ENCODE assay signal across 28 cellular contexts in the genomic region with DNA sequence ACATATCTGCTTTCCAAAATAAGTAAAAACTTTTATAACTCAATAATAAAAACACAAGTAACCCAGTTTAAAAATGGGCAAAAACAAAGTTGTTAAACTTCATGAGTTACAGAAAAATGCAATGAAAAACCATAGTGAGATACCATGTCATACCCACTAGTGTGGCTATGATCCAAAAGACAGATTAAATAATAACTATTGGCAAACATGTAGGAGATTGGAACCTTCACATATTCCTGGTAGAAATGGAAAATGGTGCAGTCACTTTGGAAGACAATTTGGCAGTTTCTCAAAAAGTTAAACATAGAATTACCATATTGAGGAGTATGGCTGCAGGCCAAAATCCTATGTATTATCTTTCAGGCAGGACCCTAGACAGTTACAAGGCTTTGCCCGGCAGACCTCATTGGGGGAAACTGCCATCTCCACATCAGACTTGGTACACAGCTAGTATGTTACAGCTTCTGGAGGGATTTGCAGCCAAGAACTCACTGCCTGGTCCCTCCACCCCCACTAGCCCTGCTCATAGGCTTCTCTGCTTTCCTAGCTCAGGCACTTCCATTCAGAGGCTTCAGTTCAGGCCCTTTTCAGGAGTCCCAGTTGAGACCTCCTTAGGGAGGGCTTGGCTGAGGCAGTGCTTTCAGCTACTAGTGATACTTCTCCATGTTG.
"Had no signal": no experiment of that assay in that cellular context is flagged by ENCODE, and none has a peak within 500 bp of the region (broad histone marks: within the 10 kb centered on the region; RNA-seq: fewer than 3 reads in every experiment).

No MANE protein-coding gene starts in this region.

- H3K9me3 ChIP-seq: ascending aorta, breast epithelium had no signal

- FAIRE-seq: frontal cortex had no signal

- H3K36me3 ChIP-seq: ascending aorta, breast epithelium, cardiac muscle cell had no signal

- ATAC-seq: activated CD4-positive, alpha-beta T cell treated with anti-CD3 and anti-CD28 coated beads for 36 hours; activated CD8-positive, alpha-beta memory T cell treated with anti-CD3 and anti-CD28 coated beads, Interleukin-2, amount 10 ng/mL, durations not matched to agents 7 days and 5 days; activated CD8-positive, alpha-beta T cell treated with anti-CD3 and anti-CD28 coated beads, Interleukin-2, amount 10 ng/mL, durations not matched to agents 7 days and 5 days; activated naive CD4-positive, alpha-beta T cell treated with anti-CD3 and anti-CD28 coated beads, Interleukin-2, amount 50 U/mL, for 72 hours; esophagus mucosa had no signal

- H3K4me3 ChIP-seq: ascending aorta, breast epithelium, cardiac muscle cell, coronary artery, dorsolateral prefrontal cortex had no signal

- H3K4me1 ChIP-seq: ascending aorta, breast epithelium had no signal

- H3K27ac ChIP-seq: ascending aorta, breast epithelium, cardiac muscle cell, coronary artery, dorsolateral prefrontal cortex had no signal

- H3K27me3 ChIP-seq: ascending aorta, breast epithelium, cardiac muscle cell, dorsolateral prefrontal cortex had no signal

- DNase-seq: activated CD4-positive, alpha-beta memory T cell treated with anti-CD3 and anti-CD28 coated beads for 36 hours; activated CD4-positive, alpha-beta T cell treated with anti-CD3 and anti-CD28 coated beads for 36 hours; activated CD4-positive, alpha-beta T cell treated with anti-CD3 and anti-CD28 coated beads, Interleukin-2, amount 10 ng/mL, durations not matched to agents 24 days and 14 days; activated CD4-positive, CD25-positive, alpha-beta regulatory T cell; activated CD4-positive, CD25-positive, alpha-beta regulatory T cell treated with anti-CD3 and anti-CD28 coated beads, Interleukin-2, amount 50 U/mL, for 72 hours; activated CD8-positive, alpha-beta memory T cell treated with anti-CD3 and anti-CD28 coated beads, Interleukin-2, amount 10 ng/mL, durations not matched to agents 7 days and 5 days; activated CD8-positive, alpha-beta memory T cell treated with anti-CD3 and anti-CD28 coated beads, Interleukin-2, amount 50 U/mL, for 4 hours; activated CD8-positive, alpha-beta T cell treated with anti-CD3 and anti-CD28 coated beads, Interleukin-2, amount 10 ng/mL, durations not matched to agents 7 days and 5 days; activated effector memory CD4-positive, alpha-beta T cell treated with anti-CD3 and anti-CD28 coated beads, Interleukin-2, amount 50 U/mL, for 16 hours; activated naive CD4-positive, alpha-beta T cell treated with anti-CD3 and anti-CD28 coated beads, Interleukin-2, amount 10 ng/mL, durations not matched to agents 7 days and 5 days; activated naive CD8-positive, alpha-beta T cell treated with anti-CD3 and anti-CD28 coated beads, Interleukin-2, amount 10 ng/mL, durations not matched to agents 7 days and 5 days; activated T-cell treated with anti-CD3 and anti-CD28 coated beads, Interleukin-2, amount 50 U/mL, for 1 hour; activated T-cell treated with anti-CD3 and anti-CD28 coated beads, Interleukin-2, amount 50 U/mL, for 48 hours; central memory CD4-positive, alpha-beta T cell; cerebellar nuclear complex; dorsolateral prefrontal cortex; effector memory CD4-positive, alpha-beta T cell; endodermal cell; foreskin fibroblast; head of caudate nucleus; T-helper 2 cell had no signal
